In the genomic region with DNA sequence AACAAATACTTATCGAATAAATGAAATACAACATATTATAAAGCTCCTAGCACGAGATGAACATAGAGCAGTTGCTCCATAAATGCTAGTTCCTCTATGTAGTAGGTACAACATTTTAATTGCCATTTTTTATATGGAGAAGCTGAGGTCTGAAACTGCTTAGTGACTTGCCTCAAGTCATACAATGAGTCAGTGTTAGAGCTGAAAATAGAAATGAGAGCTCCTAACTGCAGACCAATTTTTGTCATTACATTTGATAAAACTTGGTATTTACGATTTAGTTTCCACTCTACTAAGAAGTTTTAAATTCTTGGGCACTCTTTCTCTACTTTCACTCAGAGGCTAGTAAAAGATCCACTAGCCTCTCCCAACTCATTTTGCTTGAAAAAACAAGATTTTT, we compare ENCODE assay signal across 11 cellular contexts. TPM values are rescaled to one million over a fixed set of nuclear protein-coding genes. Genes with fewer than 3 reads are reported as not detected.
A peak's percentile ranks its signal among the peaks of the same experiment; 100 is the strongest.
DNase-seq lines count a peak whose midpoint lies in the region; ATAC-seq and TF ChIP-seq lines count a peak whose summit lies in the region.
"Had no signal": no experiment of that assay in that cellular context is flagged by ENCODE, and none has a peak within 500 bp of the region (broad histone marks: within the 10 kb centered on the region; RNA-seq: fewer than 3 reads in every experiment).

No MANE protein-coding gene starts in this region.

- DNase-seq in activated naive CD4-positive, alpha-beta T cell treated with anti-CD3 and anti-CD28 coated beads, Interleukin-2, amount 50 U/mL, for 72 hours (ENCODE audit: low spot score in 2 of 2), result no peak
- DNase-seq in activated naive CD4-positive, alpha-beta T cell (lab: John Stamatoyannopoulos, UW), result no peak
- DNase-seq in RWPE2 (ENCODE audit: low spot score) (no peak), fibroblast of the aortic adventitia (ENCODE audit: low read depth) (peak; percentile 74), vagina (ENCODE audit: extremely low spot score in 2 of 2) (no peak)
- DNase-seq in stimulated activated naive CD4-positive, alpha-beta T cell treated with Interleukin-2 at 50 U/mL for 16 hours (lab: John Stamatoyannopoulos, UW), result no peak
- no peak for DNase-seq in activated CD4-positive, CD25-positive, alpha-beta regulatory T cell treated with anti-CD3 and anti-CD28 coated beads, Interleukin-2, amount 50 U/mL, for 72 hours
- DNase-seq: activated T-cell treated with anti-CD3 and anti-CD28 coated beads, Interleukin-2, amount 50 U/mL, for 1 hour; NCI-H2029 had no signal

- no peak overlapping the region for H3K27ac Mint-ChIP-seq in activated naive CD4-positive, alpha-beta T cell treated with anti-CD3 and anti-CD28 coated beads, Interleukin-2, amount 50 U/mL, for 72 hours

- H3K4me1 ChIP-seq in RWPE2 (ENCODE audit: insufficient read depth, poor library complexity, severe bottlenecking), result peaks cover 5% of the 10 kb centered on the region
- peaks cover 24% of the 10 kb centered on the region for H3K4me1 ChIP-seq in vagina

- H3K4me3 ChIP-seq in RWPE2 (ENCODE audit: severe bottlenecking) (no peak overlapping the region), fibroblast of the aortic adventitia (ENCODE audit: low read depth, low read length) (no peak overlapping the region), vagina (no peak overlapping the region)

- H3K36me3 ChIP-seq in RWPE2 (ENCODE audit: low read depth) (no peaks in the 10 kb centered on the region), vagina (no peaks in the 10 kb centered on the region)

- no peak overlapping the region for H3K27ac ChIP-seq in RWPE2 (ENCODE audit: poor library complexity, severe bottlenecking)
- peak overlapping the region; percentile 74 for H3K27ac ChIP-seq in vagina

- intact Hi-C loops in vagina (cut with DNase I), result no loop called here

- H3K27me3 ChIP-seq in RWPE2 (ENCODE audit: insufficient read depth, poor library complexity, severe bottlenecking), result no peaks in the 10 kb centered on the region
- no peaks in the 10 kb centered on the region for H3K27me3 ChIP-seq in vagina

- TF ChIP-seq CTCF in RWPE2 (IDR thresholded peaks at IDR 0.05; ENCODE audit: poor library complexity, severe bottlenecking), result no peak
- TF ChIP-seq CTCF in fibroblast of the aortic adventitia (IDR thresholded peaks at IDR 0.05; ENCODE audit: insufficient read depth, low read length), result no peak
- no peak for TF ChIP-seq CTCF in vagina (IDR thresholded peaks at IDR 0.05)

- H3K9me3 Mint-ChIP-seq in activated naive CD4-positive, alpha-beta T cell treated with anti-CD3 and anti-CD28 coated beads, Interleukin-2, amount 50 U/mL, for 72 hours, result no peaks in the 10 kb centered on the region
- H3K9me3 Mint-ChIP-seq: neural crest cell had no signal

- no peak for TF ChIP-seq POLR2A in vagina (IDR thresholded peaks at IDR 0.05)

- ATAC-seq in activated naive CD4-positive, alpha-beta T cell treated with anti-CD3 and anti-CD28 coated beads, Interleukin-2, amount 50 U/mL, for 72 hours, result peak; percentile 46 to 69
- ATAC-seq in RWPE2 (ENCODE audit: low read depth) (peak; percentile 33; the same call in 1 of the 3 replicates), HG02981 (IDR thresholded peaks at IDR 0.05; ENCODE audit: unreplicated experiment) (no peak)

- H3K9me3 ChIP-seq in RWPE2 (ENCODE audit: severe bottlenecking), result no peaks in the 10 kb centered on the region
- no peaks in the 10 kb centered on the region for H3K9me3 ChIP-seq in vagina

- H3K36me3 Mint-ChIP-seq in activated naive CD4-positive, alpha-beta T cell treated with anti-CD3 and anti-CD28 coated beads, Interleukin-2, amount 50 U/mL, for 72 hours, result no peaks in the 10 kb centered on the region

RNA-seq across cellular contexts. Expression of gene TMED10, which starts 8.0 kb away (rescaled TPM):
- 100 to 1,000 TPM; 148 to 158 TPM for total RNA-seq in activated naive CD4-positive, alpha-beta T cell treated with anti-CD3 and anti-CD28 coated beads, Interleukin-2, amount 50 U/mL, for 72 hours
- total RNA-seq in fibroblast of the aortic adventitia (ENCODE audit: low replicate concordance) (143 and 373 TPM in 2 replicates), vagina (249 TPM)

RNA-seq across cellular contexts. Expression of gene NEK9, which starts 57.6 kb away (rescaled TPM):
- 10 to 100 TPM; 47.9 to 63.1 TPM for total RNA-seq in activated naive CD4-positive, alpha-beta T cell treated with anti-CD3 and anti-CD28 coated beads, Interleukin-2, amount 50 U/mL, for 72 hours
- 51.3 and 80.8 TPM in 2 replicates for total RNA-seq in fibroblast of the aortic adventitia (ENCODE audit: low replicate concordance)
- 58.4 TPM for total RNA-seq in vagina
